In genomic region chr6:37650071-37650481, GRCh38 we compare ENCODE assay signal across 12 cellular contexts. TPM values are rescaled to one million over a fixed set of nuclear protein-coding genes. Genes with fewer than 3 reads are reported as not detected.
DNase-seq lines count a peak whose midpoint lies in the region; ATAC-seq lines count a peak whose summit lies in the region.
"Had no signal": no experiment of that assay in that cellular context is flagged by ENCODE, and none has a peak within 500 bp of the region (broad histone marks: within the 10 kb centered on the region; RNA-seq: fewer than 3 reads in every experiment).

No MANE protein-coding gene starts in this region.

- H3K4me3 ChIP-seq in H7 (ENCODE audit: insufficient read depth, low read depth, low read length) (peak overlapping the region; percentile 29; the same call in 1 of the 2 replicates), ectodermal cell (ENCODE audit: insufficient read depth, low read depth, low read length) (peak overlapping the region; percentile 15)

- 16 to 19% methylated on average over 32 of the region's 32 CpGs for WGBS in ectodermal cell, 2 experiments

- peaks cover 4% of the 10 kb centered on the region for H3K4me1 ChIP-seq in ectodermal cell (ENCODE audit: control insufficient read depth, insufficient read depth, low read length)

- ATAC-seq in GM18868 (IDR thresholded peaks at IDR 0.05; ENCODE audit: unreplicated experiment), result no peak
- ATAC-seq: activated T-cell treated with anti-CD3 and anti-CD28 coated beads, Interleukin-2, amount 50 U/mL, for 72 hours; effector memory CD8-positive, alpha-beta T cell had no signal

- no peak overlapping the region for H3K27ac ChIP-seq in ectodermal cell (ENCODE audit: insufficient read depth, low read depth, low read length, poor library complexity, severe bottlenecking)
- H3K27ac ChIP-seq: HL-60 had no signal

- intact Hi-C loops in posterior vena cava (cut with DNase I), result no loop called here

- H3K27me3 ChIP-seq in H7 (ENCODE audit: control insufficient read depth, insufficient read depth, low read length), result peaks cover 38% of the 10 kb centered on the region
- peaks cover 44% of the 10 kb centered on the region for H3K27me3 ChIP-seq in ectodermal cell (ENCODE audit: control insufficient read depth, insufficient read depth, low read length, poor library complexity, severe bottlenecking)

- peaks cover 2% of the 10 kb centered on the region for H3K9me3 ChIP-seq in ectodermal cell (ENCODE audit: control insufficient read depth, low read length)

- H3K36me3 ChIP-seq in H7 (replicated peaks; ENCODE audit: control insufficient read depth, insufficient read depth, low read length), result no peaks in the 10 kb centered on the region
- peaks cover 5% of the 10 kb centered on the region for H3K36me3 ChIP-seq in ectodermal cell (ENCODE audit: control insufficient read depth, insufficient read depth, low read length)

- peak; percentile 94 for DNase-seq in H7
- peak; percentile 89 for DNase-seq in islet precursor cell
- DNase-seq in posterior vena cava (ENCODE audit: low spot score), result peak; percentile 77
- no peak for DNase-seq in NCI-H446 treated with DMSO at 0.1 percent for 48 hours (lab: John Stamatoyannopoulos, UW)
- no peak for DNase-seq in MV-4-11 (lab: John Stamatoyannopoulos, UW)
- DNase-seq: activated CD4-positive, CD25-positive, alpha-beta regulatory T cell treated with anti-CD3 and anti-CD28 coated beads, Interleukin-2, amount 50 U/mL, for 72 hours; anterior cingulate cortex; effector memory CD8-positive, alpha-beta T cell had no signal

RNA-seq across cellular contexts. Expression of gene MDGA1, which starts 47.6 kb away (rescaled TPM):
- 0.67 and 0.90 TPM in 2 replicates for total RNA-seq in H7 (2014; rRNA removed; shearing (Covaris generic))
- polyA plus RNA-seq in ectodermal cell (2013, experiment 1 of 4), result 13.2 TPM
- 11.0 TPM for polyA plus RNA-seq in ectodermal cell (2013, experiment 2 of 4)
- 12.7 TPM for polyA plus RNA-seq in ectodermal cell (2013, experiment 3 of 4)
- polyA plus RNA-seq in ectodermal cell (2013, experiment 4 of 4), result 14.2 TPM
- total RNA-seq in posterior vena cava, result 1 to 10 TPM; 3.5 to 7.6 TPM

Comparison
In these comparisons a context has a peak if more than half of its experiments do, and no peak if none do; other contexts are left out.
1. DNase-seq: peak in H7 (single experiment), islet precursor cell (single experiment) and posterior vena cava (single experiment); none in NCI-H446 treated with DMSO at 0.1 percent for 48 hours (single experiment) and MV-4-11 (single experiment).